12 cellular contexts compared by ENCODE assay signal in the genomic region with DNA sequence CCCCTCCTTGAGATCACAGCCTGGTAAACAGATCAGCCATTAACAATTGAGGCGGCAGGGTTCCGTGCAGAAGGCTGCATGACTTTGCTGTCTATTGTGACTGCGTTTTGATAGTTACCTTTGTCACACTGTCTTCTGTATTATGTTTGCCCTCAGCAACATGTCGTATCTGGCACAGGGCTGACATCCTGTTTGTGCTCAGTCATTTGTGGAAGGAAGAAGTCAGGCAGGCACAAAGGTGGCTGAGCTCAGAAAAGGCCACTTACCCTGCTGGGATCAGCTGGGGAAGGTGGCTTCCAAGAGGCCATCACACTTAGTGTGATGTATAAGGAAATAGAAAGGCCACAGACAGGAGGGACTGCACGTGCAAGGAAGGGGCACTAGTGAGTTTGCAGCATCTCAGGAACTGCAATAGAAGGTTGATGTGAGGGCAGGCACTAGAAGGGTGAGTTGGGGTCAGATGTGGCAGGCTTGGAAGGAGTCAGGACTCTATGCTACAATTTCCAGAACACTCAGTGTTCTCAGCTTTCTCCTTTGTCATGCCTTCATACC. TPM values are rescaled to one million over a fixed set of nuclear protein-coding genes. Genes with fewer than 3 reads are reported as not detected.
DNase-seq lines count a peak whose midpoint lies in the region; ATAC-seq, FAIRE-seq and TF ChIP-seq lines count a peak whose summit lies in the region.
"Had no signal": no experiment of that assay in that cellular context is flagged by ENCODE, and none has a peak within 500 bp of the region (broad histone marks: within the 10 kb centered on the region; RNA-seq: fewer than 3 reads in every experiment).

No MANE protein-coding gene starts in this region.

- peaks cover 34% of the 10 kb centered on the region for H3K4me1 ChIP-seq in CD4-positive, CD25-positive, alpha-beta regulatory T cell (ENCODE audit: control insufficient read depth, insufficient read depth, low read length, poor library complexity, severe bottlenecking)
- H3K4me1 ChIP-seq: parathyroid adenoma had no signal

- FAIRE-seq in bronchial epithelial cell (lab: Jason Lieb, UNC), result peak; percentile 43
- FAIRE-seq: endothelial cell of umbilical vein had no signal

- peaks cover 28% of the 10 kb centered on the region for H3K36me3 ChIP-seq in CD4-positive, CD25-positive, alpha-beta regulatory T cell (ENCODE audit: control insufficient read depth, insufficient read depth, low read length)
- peaks cover 1% of the 10 kb centered on the region for H3K36me3 ChIP-seq in bronchial epithelial cell (ENCODE audit: control insufficient read depth, insufficient read depth, low read length)

- H3K36me3 Mint-ChIP-seq in CD4-positive, CD25-positive, alpha-beta regulatory T cell, result peaks cover 35% of the 10 kb centered on the region

- H3K27me3 ChIP-seq in CD4-positive, CD25-positive, alpha-beta regulatory T cell (ENCODE audit: control insufficient read depth, insufficient read depth, low read length), result no peaks in the 10 kb centered on the region
- H3K27me3 ChIP-seq in bronchial epithelial cell (ENCODE audit: control insufficient read depth, insufficient read depth, low read length), result no peaks in the 10 kb centered on the region

- peaks cover 0 to 5% (median 0%) of the 10 kb centered on the region in 7 donors for H3K9me3 Mint-ChIP-seq in CD4-positive, CD25-positive, alpha-beta regulatory T cell

- peak; percentile 83 to 93 for ATAC-seq in CD4-positive, CD25-positive, alpha-beta regulatory T cell (ENCODE audit: low read depth in 2 of 2)
- peak; percentile 48 for ATAC-seq in HG03108 (IDR thresholded peaks at IDR 0.05; ENCODE audit: unreplicated experiment)

- H3K4me1 Mint-ChIP-seq in CD4-positive, CD25-positive, alpha-beta regulatory T cell, result peaks cover 29 to 71% (median 57%) of the 10 kb centered on the region in 4 donors

- intact Hi-C loops in posterior vena cava (cut with DNase I), result no loop called here

- peak overlapping the region; percentile 69 for H3K27ac ChIP-seq in CD4-positive, CD25-positive, alpha-beta regulatory T cell (ENCODE audit: insufficient read depth, low read length, poor library complexity, severe bottlenecking)

- peak overlapping the region; percentile 77 for H3K4me3 ChIP-seq in CD4-positive, CD25-positive, alpha-beta regulatory T cell (ENCODE audit: low read depth, low read length)
- no peak overlapping the region for H3K4me3 ChIP-seq in bronchial epithelial cell (ENCODE audit: low read depth, low read length)

- H3K27me3 Mint-ChIP-seq in CD4-positive, CD25-positive, alpha-beta regulatory T cell, result no peaks in the 10 kb centered on the region

- H3K9me3 ChIP-seq in CD4-positive, CD25-positive, alpha-beta regulatory T cell (ENCODE audit: control insufficient read depth in 2 of 2, low read length in 2 of 2), result peaks cover 0 to 2% of the 10 kb centered on the region in 2 experiments

- H3K4me3 Mint-ChIP-seq in CD4-positive, CD25-positive, alpha-beta regulatory T cell, result peak overlapping the region; percentile 39 to 82 (median 63)

- TF ChIP-seq CTCF in bronchial epithelial cell (IDR thresholded peaks at IDR 0.05; ENCODE audit: insufficient read depth, low read length, severe bottlenecking), result no peak

- peak overlapping the region; percentile 89 to 100 (median 91) for H3K27ac Mint-ChIP-seq in CD4-positive, CD25-positive, alpha-beta regulatory T cell

- peak in 2 of 3 donors; percentile 35 to 83 for DNase-seq in CD4-positive, CD25-positive, alpha-beta regulatory T cell
- DNase-seq in bronchial epithelial cell (ENCODE audit: low read depth) (no peak), posterior vena cava (ENCODE audit: low spot score) (peak; percentile 35), NK-92 (lab: John Stamatoyannopoulos, UW; ENCODE audit: unreplicated experiment) (no peak), NCI-H82 treated with DMSO at 0.1 percent for 48 hours (lab: John Stamatoyannopoulos, UW; ENCODE audit: unreplicated experiment) (no peak), NCI-H748 (lab: John Stamatoyannopoulos, UW; ENCODE audit: unreplicated experiment) (no peak), NCI-H446 treated with DMSO at 0.1 percent for 48 hours (lab: John Stamatoyannopoulos, UW) (no peak)
- DNase-seq: activated gamma-delta T cell treated with Interleukin-2 at 50 U/mL for 16 hours, NCI-H774 had no signal

RNA-seq across cellular contexts. Expression of a gene that starts 13.4 kb away (rescaled TPM):
- 57.6 TPM for total RNA-seq in CD4-positive, CD25-positive, alpha-beta regulatory T cell
- polyA plus RNA-seq in CD4-positive, CD25-positive, alpha-beta regulatory T cell, result 10 to 100 TPM; 13.7 to 24.0 (median 20.8) TPM
- 7.6 and 8.3 TPM in 2 replicates for total RNA-seq in bronchial epithelial cell
- total RNA-seq in posterior vena cava, result 10 to 100 TPM; 49.2 to 50.7 TPM

RNA-seq across cellular contexts. Expression of a gene that starts 15.8 kb away (rescaled TPM):
- total RNA-seq in CD4-positive, CD25-positive, alpha-beta regulatory T cell, result 5.9 TPM
- 10 to 100 TPM in 2 of 4 donors, 1 to 10 TPM in 2; 8.7 to 11.4 (median 10.2) TPM for polyA plus RNA-seq in CD4-positive, CD25-positive, alpha-beta regulatory T cell
- total RNA-seq in bronchial epithelial cell, result 8.6 and 9.5 TPM in 2 replicates
- total RNA-seq in posterior vena cava, result 10 to 100 TPM; 17.3 to 20.1 TPM

Comparison
In these comparisons a context has a peak if more than half of its experiments do, and no peak if none do; other contexts are left out.
1. DNase-seq: peak in CD4-positive, CD25-positive, alpha-beta regulatory T cell (2 of 3) and posterior vena cava (single experiment); none in bronchial epithelial cell (single experiment), NK-92 (single experiment), NCI-H82 treated with DMSO at 0.1 percent for 48 hours (single experiment), NCI-H748 (single experiment) and NCI-H446 treated with DMSO at 0.1 percent for 48 hours (single experiment).